ENCODE assay signal across 8 cellular contexts in genomic region chr6:136822051-136822378, GRCh38. TPM values are rescaled to one million over a fixed set of nuclear protein-coding genes. Genes with fewer than 3 reads are reported as not detected.
DNase-seq lines count a peak whose midpoint lies in the region; ATAC-seq and TF ChIP-seq lines count a peak whose summit lies in the region.

No MANE protein-coding gene starts in this region.

- H3K4me1 ChIP-seq in DOHH2 (ENCODE audit: control insufficient read depth, low read length) (peaks cover 15% of the 10 kb centered on the region), OCI-LY3 (ENCODE audit: low read length) (peaks cover 4% of the 10 kb centered on the region; the same call in 1 of the 2 replicates), mesendoderm (ENCODE audit: control insufficient read depth, low read depth, low read length) (no peaks in the 10 kb centered on the region), subcutaneous abdominal adipose tissue (ENCODE audit: control insufficient read depth in 5 of 5, insufficient read depth in 5 of 5, low read length in 5 of 5) (peaks cover 0 to 13% (median 11%) of the 10 kb centered on the region in 5 donors)

- H3F3A ChIP-seq in DOHH2 (ENCODE audit: control insufficient read depth, insufficient read depth): peaks cover 3% of the 10 kb centered on the region; the same call in 1 of the 2 replicates

- H4K20me1 ChIP-seq in DOHH2 (ENCODE audit: control insufficient read depth, insufficient read depth, low read depth, low read length) (no peaks in the 10 kb centered on the region), OCI-LY3 (ENCODE audit: insufficient read depth, low read length) (no peaks in the 10 kb centered on the region)

- H3K9me2 ChIP-seq in DOHH2 (replicated peaks; ENCODE audit: control insufficient read depth, low read length): no peaks in the 10 kb centered on the region

- no peak overlapping the region for H2BK5ac ChIP-seq in mesendoderm (ENCODE audit: low read length)

- H3K27ac ChIP-seq in DOHH2 (ENCODE audit: low read depth, low read length): no peak overlapping the region
- H3K27ac ChIP-seq in OCI-LY3 (ENCODE audit: low read length): peak overlapping the region; percentile 27; the same call in 1 of the 2 replicates
- H3K27ac ChIP-seq in mesendoderm (ENCODE audit: low read depth, low read length): no peak overlapping the region
- peak overlapping the region; percentile 88 for H3K27ac ChIP-seq in subcutaneous abdominal adipose tissue (ENCODE audit: low read depth, low read length)

- no peak overlapping the region for H3K23ac ChIP-seq in mesendoderm (ENCODE audit: low read length)

- peak overlapping the region; percentile 97 for H3K18ac ChIP-seq in mesendoderm (ENCODE audit: low read length)

- H2BK15ac ChIP-seq in mesendoderm (replicated peaks; ENCODE audit: low read depth): no peak overlapping the region

- no peaks in the 10 kb centered on the region for H3K9me3 ChIP-seq in DOHH2 (ENCODE audit: control insufficient read depth, insufficient read depth, low read length)
- H3K9me3 ChIP-seq in OCI-LY3 (ENCODE audit: insufficient read depth, low read length): no peaks in the 10 kb centered on the region
- no peaks in the 10 kb centered on the region for H3K9me3 ChIP-seq in subcutaneous abdominal adipose tissue (ENCODE audit: control insufficient read depth in 5 of 5, low read length in 5 of 5)

- H3K79me1 ChIP-seq in mesendoderm (ENCODE audit: low read length): peaks cover 2% of the 10 kb centered on the region

- peak overlapping the region; percentile 93 for H3K4me2 ChIP-seq in DOHH2 (ENCODE audit: low read length)
- peak overlapping the region; percentile 75 for H3K4me2 ChIP-seq in OCI-LY3 (ENCODE audit: low read length)
- peak overlapping the region; percentile 27 for H3K4me2 ChIP-seq in mesendoderm (ENCODE audit: low read length)

- H3K4me3 ChIP-seq in DOHH2 (ENCODE audit: low read length): peak overlapping the region; percentile 74
- peak overlapping the region; percentile 86 for H3K4me3 ChIP-seq in OCI-LY3 (ENCODE audit: low read length)
- H3K4me3 ChIP-seq in choroid plexus epithelial cell (ENCODE audit: low read depth, low read length): peak overlapping the region; percentile 82
- H3K4me3 ChIP-seq in mesendoderm (ENCODE audit: low read length): peak overlapping the region; percentile 5
- H3K4me3 ChIP-seq in subcutaneous abdominal adipose tissue (ENCODE audit: low read depth in 1 of 5, low read length in 5 of 5): peak overlapping the region; percentile 65 to 96 (median 89)

- H3K9ac ChIP-seq in OCI-LY3 (ENCODE audit: low read length) (peak overlapping the region; percentile 72), mesendoderm (ENCODE audit: low read length) (peak overlapping the region; percentile 49), subcutaneous abdominal adipose tissue (ENCODE audit: low read length in 5 of 5) (peak overlapping the region; percentile 59 to 84 (median 83))

- H3K56ac ChIP-seq in mesendoderm (ENCODE audit: low read length): peak overlapping the region; percentile 87

- H4K5ac ChIP-seq in mesendoderm (ENCODE audit: low read length): no peak overlapping the region

- peak overlapping the region; percentile 97 for H4K8ac ChIP-seq in mesendoderm (ENCODE audit: low read depth, low read length)

- no peak overlapping the region for H2BK120ac ChIP-seq in mesendoderm (ENCODE audit: low read depth, low read length)

- peak overlapping the region; percentile 98 for H2AFZ ChIP-seq in OCI-LY3 (ENCODE audit: low read depth, low read length)

- H3K36me3 ChIP-seq in DOHH2 (ENCODE audit: control insufficient read depth, low read length): peaks cover 5% of the 10 kb centered on the region
- H3K36me3 ChIP-seq in OCI-LY3 (replicated peaks; ENCODE audit: low read depth, low read length): no peaks in the 10 kb centered on the region
- H3K36me3 ChIP-seq in mesendoderm (ENCODE audit: control insufficient read depth, insufficient read depth, low read length): peaks cover 1% of the 10 kb centered on the region
- H3K36me3 ChIP-seq in subcutaneous abdominal adipose tissue (ENCODE audit: control insufficient read depth in 5 of 5, insufficient read depth in 5 of 5, low read length in 5 of 5): peaks cover 2 to 11% (median 8%) of the 10 kb centered on the region in 5 donors

- ATAC-seq in GM21825 (IDR thresholded peaks at IDR 0.05; ENCODE audit: unreplicated experiment): peak; percentile 5

- H3K27me3 ChIP-seq in DOHH2 (ENCODE audit: control insufficient read depth, low read length) (no peaks in the 10 kb centered on the region), OCI-LY3 (ENCODE audit: low read depth, low read length) (no peaks in the 10 kb centered on the region), mesendoderm (ENCODE audit: insufficient read depth, low read length, poor library complexity) (no peaks in the 10 kb centered on the region), subcutaneous abdominal adipose tissue (ENCODE audit: control insufficient read depth in 5 of 5, insufficient read depth in 4 of 5, low read length in 5 of 5) (no peaks in the 10 kb centered on the region)

- TF ChIP-seq CTCF in DOHH2 (IDR thresholded peaks at IDR 0.05; ENCODE audit: low read depth, low read length, poor library complexity, severe bottlenecking): no peak
- TF ChIP-seq CTCF in OCI-LY3 (IDR thresholded peaks at IDR 0.05; ENCODE audit: low read depth, low read length): no peak
- TF ChIP-seq CTCF in choroid plexus epithelial cell (conservative IDR thresholded peaks at IDR 0.05; ENCODE audit: low read depth, low read length): no peak

- peak; percentile 60 for DNase-seq in choroid plexus epithelial cell (ENCODE audit: low read depth)
- no peak for DNase-seq in mesendoderm
- no peak for DNase-seq in DMS153 (lab: John Stamatoyannopoulos, UW)
- DNase-seq in T-helper 9 cell: no peak

- peak overlapping the region; percentile 21 for H3K4ac ChIP-seq in mesendoderm (ENCODE audit: low read depth, low read length)

- no CpG with 5 or more reads among the region's 11 CpGs for WGBS in mesendoderm (ENCODE audit: extremely low coverage, insufficient coverage, low lambda C conversion rate)

- H2AK5ac ChIP-seq in mesendoderm (ENCODE audit: low read length): no peak overlapping the region

- H3K79me2 ChIP-seq in DOHH2 (ENCODE audit: control insufficient read depth, low read length): no peaks in the 10 kb centered on the region
- no peaks in the 10 kb centered on the region for H3K79me2 ChIP-seq in OCI-LY3 (ENCODE audit: low read length)
- no peaks in the 10 kb centered on the region for H3K79me2 ChIP-seq in mesendoderm (ENCODE audit: control insufficient read depth, insufficient read depth, low read length)

RNA-seq across cellular contexts. Expression of gene PEX7, which starts 0.4 kb away (rescaled TPM):
- polyA plus RNA-seq in mesendoderm (2013, experiment 1 of 2): 5.6 TPM
- polyA plus RNA-seq in mesendoderm (2013, experiment 2 of 2): 5.4 TPM

RNA-seq across cellular contexts. Expression of gene MAP3K5, which starts 29.7 kb away (rescaled TPM):
- polyA plus RNA-seq in mesendoderm (2013, experiment 1 of 2): 0.86 TPM
- polyA plus RNA-seq in mesendoderm (2013, experiment 2 of 2): 0.84 TPM

Comparison
In these comparisons a context has a peak if more than half of its experiments do, and no peak if none do; other contexts are left out.
1. H3K27ac ChIP-seq: peak in OCI-LY3 (single experiment) and subcutaneous abdominal adipose tissue (single experiment); none in DOHH2 (single experiment) and mesendoderm (single experiment).
2. H3K4me2 ChIP-seq: peak in every context shown above with its lines; median percentile 93 in DOHH2; 75 in OCI-LY3; 27 in mesendoderm.
3. H3K4me3 ChIP-seq: peak in every context shown above with its lines; median percentile 89 in subcutaneous abdominal adipose tissue; 86 in OCI-LY3; 82 in choroid plexus epithelial cell; 74 in DOHH2; 5 in mesendoderm.
4. Peak in every context shown above with its lines, with median percentiles within 50 percentile points of each other: H3K9ac ChIP-seq.